8 cellular contexts compared by ENCODE assay signal in the genomic region with DNA sequence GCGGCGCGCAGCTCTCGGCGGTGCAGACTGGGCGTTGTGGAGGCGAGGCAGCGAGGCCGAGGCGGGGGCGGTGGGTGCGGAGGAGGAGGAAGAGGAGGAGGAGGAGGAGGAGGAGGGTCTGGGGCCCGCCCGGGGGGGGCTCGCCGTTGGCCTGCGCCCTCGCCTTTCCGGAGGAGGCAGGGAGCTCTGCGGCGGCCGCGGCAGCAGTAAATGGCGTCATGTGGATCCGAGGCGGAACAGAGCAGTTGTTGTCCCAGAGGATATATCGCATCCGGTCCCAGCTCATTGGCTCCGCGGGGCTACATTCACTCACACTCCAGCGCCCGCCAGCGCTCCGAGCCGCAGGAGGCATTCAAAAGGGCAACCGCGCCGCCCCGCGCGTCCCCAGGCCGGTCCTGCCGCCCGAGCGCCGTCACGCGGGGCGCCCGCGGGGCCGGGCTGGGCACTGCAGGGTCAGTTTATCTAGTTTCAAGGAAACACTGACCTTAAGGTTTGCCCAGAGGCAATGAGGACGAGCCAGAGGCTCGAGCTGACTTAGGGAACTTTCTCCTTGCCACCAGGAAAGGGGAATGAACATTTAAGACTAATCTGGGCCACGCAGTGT. TPM values are rescaled to one million over a fixed set of nuclear protein-coding genes. Genes with fewer than 3 reads are reported as not detected.
DNase-seq lines count a peak whose midpoint lies in the region; ATAC-seq and TF ChIP-seq lines count a peak whose summit lies in the region.

A gene with protein sequence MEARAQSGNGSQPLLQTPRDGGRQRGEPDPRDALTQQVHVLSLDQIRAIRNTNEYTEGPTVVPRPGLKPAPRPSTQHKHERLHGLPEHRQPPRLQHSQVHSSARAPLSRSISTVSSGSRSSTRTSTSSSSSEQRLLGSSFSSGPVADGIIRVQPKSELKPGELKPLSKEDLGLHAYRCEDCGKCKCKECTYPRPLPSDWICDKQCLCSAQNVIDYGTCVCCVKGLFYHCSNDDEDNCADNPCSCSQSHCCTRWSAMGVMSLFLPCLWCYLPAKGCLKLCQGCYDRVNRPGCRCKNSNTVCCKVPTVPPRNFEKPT (minus strand): TSS at position 29 of the 604 bp plus-strand sequence. CDS start 3,421 bp downstream, outside the sequence.

- peak within 1 kb of the TSS; percentile 70 for H2AFZ ChIP-seq in mesenchymal stem cell (ENCODE audit: low read depth, low read length)

- peak within 1 kb of the TSS; percentile 98 to 99 for H3K18ac ChIP-seq in mesenchymal stem cell (ENCODE audit: low read depth in 1 of 2, low read length in 2 of 2)

- peak within 1 kb of the TSS; percentile 73 for H3K4me2 ChIP-seq in mesenchymal stem cell (ENCODE audit: low read length, poor library complexity, severe bottlenecking)

- ATAC-seq in GM18870 (IDR thresholded peaks at IDR 0.05; ENCODE audit: unreplicated experiment) (peak; percentile 63), HG03060 (IDR thresholded peaks at IDR 0.05; ENCODE audit: low read depth, unreplicated experiment) (peak; percentile 59)

- TF ChIP-seq POLR2A in stomach (IDR thresholded peaks at IDR 0.05), result peak in 2 of 4 donors; percentile 32 to 36

- no peaks in the 10 kb centered on the region for H3K27me3 ChIP-seq in mesenchymal stem cell (ENCODE audit: control insufficient read depth in 1 of 2, insufficient read depth in 1 of 2, low read length in 2 of 2)
- H3K27me3 ChIP-seq in stomach, result no peaks in the 10 kb centered on the region

- DNase-seq in AML-193 (lab: John Stamatoyannopoulos, UW) (peak; percentile 98), NCI-H2107 (lab: John Stamatoyannopoulos, UW) (peak; percentile 41), epithelial cell of esophagus (ENCODE audit: low read depth) (peak; percentile 94), mesenchymal stem cell (peak; percentile 99), stomach (peak; percentile 93)
- peak; percentile 44 to 54 for DNase-seq in activated CD4-positive, alpha-beta T cell treated with anti-CD3 and anti-CD28 coated beads, Interleukin-2, amount 50 U/mL, for 48 hours

- H3K36me3 ChIP-seq in mesenchymal stem cell (ENCODE audit: control insufficient read depth in 1 of 2, insufficient read depth in 2 of 2, low read depth in 1 of 2, low read length in 2 of 2) (peaks cover 10 to 16% of the 10 kb centered on the region in 2 experiments), stomach (peaks cover 0 to 12% (median 11%) of the 10 kb centered on the region in 4 donors)

- peak within 1 kb of the TSS; percentile 88 to 99 for H3K4ac ChIP-seq in mesenchymal stem cell (ENCODE audit: low read depth in 1 of 2, low read length in 2 of 2)

- peak within 1 kb of the TSS; percentile 50 to 91 for H2BK12ac ChIP-seq in mesenchymal stem cell (ENCODE audit: low read length in 2 of 2)

- H3K79me1 ChIP-seq in mesenchymal stem cell (replicated peaks; ENCODE audit: low read length, poor library complexity, severe bottlenecking), result no peaks in the 10 kb centered on the region

- peak within 1 kb of the TSS; percentile 33 for H2BK15ac ChIP-seq in mesenchymal stem cell (ENCODE audit: low read depth, poor library complexity, severe bottlenecking)

- H3K9me3 ChIP-seq in mesenchymal stem cell (ENCODE audit: control insufficient read depth, low read length) (no peaks in the 10 kb centered on the region), stomach (no peaks in the 10 kb centered on the region)

- H3K4me3 ChIP-seq in epithelial cell of esophagus (ENCODE audit: low read length) (peak within 1 kb of the TSS; percentile 90), mesenchymal stem cell (ENCODE audit: insufficient read depth in 1 of 2, low read depth in 1 of 2, low read length in 2 of 2) (peak within 1 kb of the TSS; percentile 89 to 98), stomach (peak within 1 kb of the TSS; percentile 64 to 73 (median 68))

- under 1% methylated on average over 43 of the region's 55 CpGs for WGBS in mesenchymal stem cell
- WGBS in stomach, 5 donors, result 0 to 1% (median 0%) methylated on average over 7 to 53 of the region's 55 CpGs

- TF ChIP-seq EP300 in stomach (IDR thresholded peaks at IDR 0.05), result no peak

- H3K23ac ChIP-seq in mesenchymal stem cell (ENCODE audit: low read length in 2 of 2), result peak within 1 kb of the TSS in 1 of 2 experiments; percentile 97

- H3K27ac ChIP-seq in mesenchymal stem cell (ENCODE audit: low read length, poor library complexity, severe bottlenecking) (peak within 1 kb of the TSS; percentile 99), stomach (peak within 1 kb of the TSS; percentile 93 to 97 (median 95))

- H3K9ac ChIP-seq in mesenchymal stem cell (ENCODE audit: low read length), result peak within 1 kb of the TSS; percentile 98

- H3K4me1 ChIP-seq in mesenchymal stem cell (ENCODE audit: control insufficient read depth, insufficient read depth, low read depth, low read length) (peaks cover 9% of the 10 kb centered on the region), stomach (peaks cover 6 to 43% (median 31%) of the 10 kb centered on the region in 4 donors)

- peak within 1 kb of the TSS; percentile 91 for H2BK5ac ChIP-seq in mesenchymal stem cell (ENCODE audit: low read depth, low read length, poor library complexity, severe bottlenecking)

- H4K8ac ChIP-seq in mesenchymal stem cell (ENCODE audit: low read length), result peak within 1 kb of the TSS; percentile 79

- intact Hi-C loops in stomach (cut with DNase I; ENCODE audit: low total_unique reads), result no loop called here

- H3K14ac ChIP-seq in mesenchymal stem cell (ENCODE audit: low read length in 2 of 2), result peak within 1 kb of the TSS in 1 of 2 experiments; percentile 99

- H2BK120ac ChIP-seq in mesenchymal stem cell (ENCODE audit: low read depth, low read length), result peak within 1 kb of the TSS; percentile 81

- TF ChIP-seq CTCF in epithelial cell of esophagus (IDR thresholded peaks at IDR 0.05; ENCODE audit: insufficient read depth, low read depth, low read length, missing control alignments), result no peak
- TF ChIP-seq CTCF in stomach (IDR thresholded peaks at IDR 0.05), result peak in 3 of 7 experiments; percentile 11 to 21 (median 18)

- peak within 1 kb of the TSS; percentile 94 for H4K91ac ChIP-seq in mesenchymal stem cell (ENCODE audit: low read length)

- H2AK5ac ChIP-seq in mesenchymal stem cell (ENCODE audit: low read length, severe bottlenecking), result peak within 1 kb of the TSS; percentile 20

RNA-seq across cellular contexts. Expression of the gene that starts here (rescaled TPM):
- polyA plus RNA-seq in mesenchymal stem cell (2013, experiment 1 of 2), result 38.9 TPM
- polyA plus RNA-seq in mesenchymal stem cell (2013, experiment 2 of 2), result 38.8 TPM
- total RNA-seq in stomach, result 10 to 100 TPM in 4 of 5 donors, 1 to 10 TPM in 1; 4.0 to 33.2 (median 24.0) TPM
- polyA plus RNA-seq in stomach, result 10 to 100 TPM; 13.6 to 23.1 (median 17.2) TPM

Comparison
In these comparisons a context has a peak if more than half of its experiments do, and no peak if none do; other contexts are left out.
1. Peak in every context shown above with its lines: DNase-seq, ATAC-seq, H3K4me3 ChIP-seq and H3K27ac ChIP-seq.
2. DNase-seq: peak in every context shown above with its lines; median percentile 99 in mesenchymal stem cell; 98 in AML-193; 94 in epithelial cell of esophagus; 93 in stomach; 49 in activated CD4-positive, alpha-beta T cell treated with anti-CD3 and anti-CD28 coated beads, Interleukin-2, amount 50 U/mL, for 48 hours; 41 in NCI-H2107.